In the genomic region with DNA sequence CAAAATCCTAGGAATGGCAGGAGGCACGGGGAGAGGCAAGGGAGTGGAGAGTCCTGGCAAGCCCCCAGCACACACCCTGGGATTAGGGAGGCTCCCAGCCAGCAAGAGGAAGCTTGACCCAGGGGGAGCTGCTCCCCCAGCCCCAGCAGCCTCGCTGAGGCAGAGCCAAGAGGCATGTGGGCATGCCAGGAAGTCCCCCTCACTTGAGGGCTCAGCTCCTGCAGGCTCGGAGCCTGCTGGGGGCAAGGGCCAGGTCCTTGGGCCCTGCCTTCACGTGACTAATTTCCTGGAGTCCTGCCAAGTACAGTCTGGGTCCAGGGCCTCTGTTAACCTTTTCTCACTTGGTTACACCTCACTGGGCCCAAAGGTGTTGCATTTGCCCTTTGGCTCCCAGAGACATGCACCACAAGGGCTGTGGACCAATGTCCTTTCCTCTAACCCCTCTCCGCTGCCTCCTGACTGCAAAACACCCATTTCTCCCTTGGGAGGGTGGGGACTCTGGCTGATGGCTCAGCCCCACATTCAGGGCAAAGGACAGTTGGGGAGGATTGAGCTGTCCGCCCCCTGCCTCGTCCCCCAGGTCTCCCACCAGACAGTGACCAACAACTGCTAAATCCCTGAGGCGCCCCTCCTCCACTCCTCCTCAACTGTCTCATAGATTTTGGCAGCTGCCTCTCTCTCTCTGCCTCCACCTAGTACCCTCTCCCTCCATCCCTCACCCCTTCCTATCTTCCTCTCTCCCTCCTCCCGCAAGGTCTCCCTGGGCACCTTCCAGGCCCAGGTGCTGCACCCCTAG, we compare ENCODE assay signal across 1 cellular context.
TF ChIP-seq lines count a peak whose summit lies in the region.

No MANE protein-coding gene starts in this region.

TF ChIP-seq in Ishikawa, 13 proteins besides CTCF, POLR2A, EP300 and RAD21 (continued from another document):
- TF ChIP-seq, protein P1, sequence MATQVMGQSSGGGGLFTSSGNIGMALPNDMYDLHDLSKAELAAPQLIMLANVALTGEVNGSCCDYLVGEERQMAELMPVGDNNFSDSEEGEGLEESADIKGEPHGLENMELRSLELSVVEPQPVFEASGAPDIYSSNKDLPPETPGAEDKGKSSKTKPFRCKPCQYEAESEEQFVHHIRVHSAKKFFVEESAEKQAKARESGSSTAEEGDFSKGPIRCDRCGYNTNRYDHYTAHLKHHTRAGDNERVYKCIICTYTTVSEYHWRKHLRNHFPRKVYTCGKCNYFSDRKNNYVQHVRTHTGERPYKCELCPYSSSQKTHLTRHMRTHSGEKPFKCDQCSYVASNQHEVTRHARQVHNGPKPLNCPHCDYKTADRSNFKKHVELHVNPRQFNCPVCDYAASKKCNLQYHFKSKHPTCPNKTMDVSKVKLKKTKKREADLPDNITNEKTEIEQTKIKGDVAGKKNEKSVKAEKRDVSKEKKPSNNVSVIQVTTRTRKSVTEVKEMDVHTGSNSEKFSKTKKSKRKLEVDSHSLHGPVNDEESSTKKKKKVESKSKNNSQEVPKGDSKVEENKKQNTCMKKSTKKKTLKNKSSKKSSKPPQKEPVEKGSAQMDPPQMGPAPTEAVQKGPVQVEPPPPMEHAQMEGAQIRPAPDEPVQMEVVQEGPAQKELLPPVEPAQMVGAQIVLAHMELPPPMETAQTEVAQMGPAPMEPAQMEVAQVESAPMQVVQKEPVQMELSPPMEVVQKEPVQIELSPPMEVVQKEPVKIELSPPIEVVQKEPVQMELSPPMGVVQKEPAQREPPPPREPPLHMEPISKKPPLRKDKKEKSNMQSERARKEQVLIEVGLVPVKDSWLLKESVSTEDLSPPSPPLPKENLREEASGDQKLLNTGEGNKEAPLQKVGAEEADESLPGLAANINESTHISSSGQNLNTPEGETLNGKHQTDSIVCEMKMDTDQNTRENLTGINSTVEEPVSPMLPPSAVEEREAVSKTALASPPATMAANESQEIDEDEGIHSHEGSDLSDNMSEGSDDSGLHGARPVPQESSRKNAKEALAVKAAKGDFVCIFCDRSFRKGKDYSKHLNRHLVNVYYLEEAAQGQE (IDR thresholded peaks at IDR 0.05; ENCODE audit: low read depth), result no peak
- TF ChIP-seq TAF1 (IDR thresholded peaks at IDR 0.05; ENCODE audit: low read depth), result no peak
- TF ChIP-seq, protein P2, sequence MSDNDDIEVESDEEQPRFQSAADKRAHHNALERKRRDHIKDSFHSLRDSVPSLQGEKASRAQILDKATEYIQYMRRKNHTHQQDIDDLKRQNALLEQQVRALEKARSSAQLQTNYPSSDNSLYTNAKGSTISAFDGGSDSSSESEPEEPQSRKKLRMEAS (IDR thresholded peaks at IDR 0.05), result peak; percentile 84; the same call in 1 of the 2 replicates
- TF ChIP-seq TEAD4 (IDR thresholded peaks at IDR 0.05), result peak; percentile 71
- TF ChIP-seq TCF12 (IDR thresholded peaks at IDR 0.05; ENCODE audit: low read depth), result peak; percentile 98
- no peak; the same call in 1 of the 2 replicates for TF ChIP-seq EGR1 (IDR thresholded peaks at IDR 0.05)
- peak; percentile 94 for TF ChIP-seq FOXM1 (IDR thresholded peaks at IDR 0.05; ENCODE audit: borderline replicate concordance, low read depth)
- peak; percentile 95 for TF ChIP-seq ZBTB7A (IDR thresholded peaks at IDR 0.05; ENCODE audit: low read depth)
